ENCODE assay signal across 17 cellular contexts in the genomic region with DNA sequence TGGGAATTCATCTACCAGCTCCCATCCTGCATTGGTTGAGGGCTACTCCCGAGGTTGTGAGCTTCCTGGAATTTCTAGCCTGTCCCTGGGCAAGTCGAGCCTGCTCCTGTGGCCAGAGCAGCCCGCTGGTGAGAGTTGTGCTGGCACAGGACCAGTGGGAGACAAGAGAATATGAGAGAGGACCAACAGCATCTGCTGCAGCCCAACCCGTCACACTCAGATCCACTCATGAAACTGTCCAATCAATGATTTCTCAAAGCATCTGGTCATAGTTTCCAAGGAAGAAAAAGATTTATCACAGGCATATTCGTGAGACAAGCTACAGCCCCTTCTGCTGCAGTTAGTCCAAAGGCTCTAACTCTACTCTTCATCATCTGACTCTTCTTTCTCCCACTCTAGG.
"Had no signal": no experiment of that assay in that cellular context is flagged by ENCODE, and none has a peak within 500 bp of the region (broad histone marks: within the 10 kb centered on the region; RNA-seq: fewer than 3 reads in every experiment).

No MANE protein-coding gene starts in this region.

- H3K36me3 ChIP-seq: breast epithelium, neural progenitor cell, sigmoid colon, transverse colon, vagina, WERI-Rb-1 had no signal

- H3K9me3 ChIP-seq: breast epithelium, sigmoid colon, transverse colon, vagina had no signal

- H3K27ac ChIP-seq: breast epithelium, coronary artery, epithelial cell of prostate, neural progenitor cell, sigmoid colon, transverse colon, vagina, WERI-Rb-1 had no signal

- H3K27me3 ChIP-seq: breast epithelium, neural progenitor cell, sigmoid colon, transverse colon, vagina had no signal

- H3K4me3 ChIP-seq: breast epithelium, coronary artery, neural progenitor cell, sigmoid colon, transverse colon, vagina had no signal

- H3K4me1 ChIP-seq: breast epithelium, transverse colon had no signal

- H2AFZ ChIP-seq: neural progenitor cell had no signal

- DNase-seq: activated CD4-positive, alpha-beta T cell treated with anti-CD3 and anti-CD28 coated beads, Interleukin-2, amount 10 ng/mL, durations not matched to agents 7 days and 5 days; activated CD4-positive, CD25-positive, alpha-beta regulatory T cell treated with anti-CD3 and anti-CD28 coated beads, Interleukin-2, amount 50 U/mL, for 72 hours; activated CD8-positive, alpha-beta T cell treated with anti-CD3 and anti-CD28 coated beads, Interleukin-2, amount 10 ng/mL, durations not matched to agents 7 days and 5 days; activated gamma-delta T cell treated with Interleukin-2 at 50 U/mL for 16 hours; left colon; naive B cell; sigmoid colon; stimulated activated CD4-positive, alpha-beta T cell treated with anti-CD3 and anti-CD28 coated beads, Interleukin-2, amount 100 ng/mL, for 48 hours; stimulated activated CD8-positive, alpha-beta memory T cell treated with anti-CD3 and anti-CD28 coated beads, Interleukin-4, amount 100 ng/mL, for 48 hours; stimulated activated naive B cell treated with anti-CD40 and anti-IgM and Interleukin-4, amounts not matched to agents 10 μg/mL and 1 μg/mL and 100 μg/mL, for 72 hours; transverse colon; WERI-Rb-1 had no signal

- H3K9ac ChIP-seq: neural progenitor cell had no signal

- H3K4me2 ChIP-seq: neural progenitor cell had no signal
